8 cellular contexts compared by ENCODE assay signal in the genomic region with DNA sequence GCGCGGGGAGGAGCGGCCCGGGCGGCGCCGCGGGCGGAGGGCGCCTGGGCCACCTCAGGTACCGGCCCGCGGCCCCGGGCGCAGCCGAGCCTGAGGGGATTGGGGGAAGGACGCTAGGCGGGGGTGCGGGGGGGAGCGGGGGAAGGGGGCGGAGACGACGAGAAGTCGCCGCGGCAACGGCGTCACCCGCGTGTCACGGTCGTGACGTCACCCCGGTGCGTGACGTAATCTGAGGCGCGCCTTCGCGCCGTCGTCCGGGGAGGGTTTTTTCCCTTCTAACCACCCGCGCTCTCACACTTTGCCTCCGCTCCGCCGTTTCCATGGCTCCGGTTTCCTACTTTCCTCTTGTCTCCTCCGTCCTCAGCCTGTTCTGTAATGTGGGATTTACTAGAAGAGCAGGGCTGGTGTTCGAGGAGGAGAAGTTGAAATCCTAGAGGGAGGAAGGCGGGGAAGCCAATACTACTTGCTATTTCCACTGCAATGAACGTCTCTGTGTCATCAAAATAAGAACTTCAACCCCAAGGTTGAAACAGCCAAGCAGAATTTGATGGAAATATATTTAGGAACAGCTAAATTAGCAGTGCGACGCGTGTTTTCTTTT. TPM values are rescaled to one million over a fixed set of nuclear protein-coding genes. Genes with fewer than 3 reads are reported as not detected.
A peak's percentile ranks its signal among the peaks of the same experiment; 100 is the strongest.
DNase-seq lines count a peak whose midpoint lies in the region; ATAC-seq and TF ChIP-seq lines count a peak whose summit lies in the region.

Gene BRAF (minus strand): TSS at position 109 of the 601 bp plus-strand sequence. CDS start 226 bp downstream, outside the sequence.

- ATAC-seq in GM19023 (IDR thresholded peaks at IDR 0.05; ENCODE audit: unreplicated experiment): peak; percentile 51
- peak; percentile 41 for ATAC-seq in HG03196 (IDR thresholded peaks at IDR 0.05; ENCODE audit: unreplicated experiment)

- H3K4me1 ChIP-seq in spleen: peaks cover 14 to 50% (median 36%) of the 10 kb centered on the region in 6 donors

- no peaks in the 10 kb centered on the region for H3K9me3 ChIP-seq in spleen

- WGBS in spleen, 5 donors: 1% methylated on average over 33 to 55 of the region's 56 CpGs

- no peaks in the 10 kb centered on the region for H3K27me3 ChIP-seq in spleen (replicated peaks in 1 of 7)

- H3K27ac ChIP-seq in spleen: peak within 1 kb of the TSS; percentile 96 to 99 (median 98)

- intact Hi-C loops in spleen (cut with DNase I; ENCODE audit: low total_unique reads): no loop called here

- DNase-seq in AG08395 (ENCODE audit: low spot score) (peak; percentile 94), NCI-H345 (lab: John Stamatoyannopoulos, UW) (peak; percentile 90), iris pigment epithelial cell (ENCODE audit: low read depth) (peak; percentile 85), spleen (peak; percentile 96)
- peak; percentile 87 for DNase-seq in activated CD4-positive, CD25-positive, alpha-beta regulatory T cell treated with anti-CD3 and anti-CD28 coated beads, Interleukin-2, amount 50 U/mL, for 16 hours (ENCODE audit: low read depth, low spot score)
- DNase-seq in central memory CD4-positive, alpha-beta T cell: peak; percentile 93

- no peaks in the 10 kb centered on the region for H3K36me3 ChIP-seq in spleen

- no peak for TF ChIP-seq CTCF in spleen (IDR thresholded peaks at IDR 0.05 in 8 of 11, conservative IDR thresholded peaks at IDR 0.05 in 3 of 11)

- TF ChIP-seq POLR2A in spleen (IDR thresholded peaks at IDR 0.05): no peak

- peak within 1 kb of the TSS; percentile 64 to 92 (median 81) for H3K4me3 ChIP-seq in spleen

RNA-seq across cellular contexts. Expression of gene BRAF, which starts in this region (rescaled TPM):
- 10 to 100 TPM; 44.4 to 82.7 (median 55.1) TPM for total RNA-seq in spleen
- 1 to 10 TPM; 4.3 to 6.4 (median 4.7) TPM for polyA plus RNA-seq in spleen

Comparison
In these comparisons a context has a peak if more than half of its experiments do, and no peak if none do; other contexts are left out.
1. Peak in every context shown above with its lines: DNase-seq, ATAC-seq, H3K4me3 ChIP-seq and H3K27ac ChIP-seq.